Comparison of ENCODE assay signal across 1 cellular context in the genomic region with DNA sequence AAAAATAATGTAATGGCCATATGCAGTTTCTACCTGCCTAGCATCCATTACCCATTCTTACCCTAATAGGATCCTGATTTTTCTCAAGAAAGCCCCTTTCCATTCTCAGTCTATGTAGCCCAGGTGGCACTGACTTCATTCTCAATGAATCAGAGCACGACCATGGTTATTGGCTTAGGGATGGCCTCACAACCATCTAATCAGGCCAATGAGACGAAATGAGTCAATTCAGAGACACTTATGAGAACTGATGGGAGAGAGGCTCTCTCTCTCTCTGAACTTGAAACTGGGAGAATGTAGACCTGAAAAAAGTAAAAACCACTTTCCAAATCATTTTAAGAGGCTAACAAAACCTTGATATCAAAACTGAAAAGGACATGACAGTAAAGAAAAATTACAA.
TF ChIP-seq lines count a peak whose summit lies in the region.

No MANE protein-coding gene starts in this region.

TF ChIP-seq in GM12878, 131 proteins besides CTCF, POLR2A, EP300 and RAD21:
- TF ChIP-seq, protein P1, sequence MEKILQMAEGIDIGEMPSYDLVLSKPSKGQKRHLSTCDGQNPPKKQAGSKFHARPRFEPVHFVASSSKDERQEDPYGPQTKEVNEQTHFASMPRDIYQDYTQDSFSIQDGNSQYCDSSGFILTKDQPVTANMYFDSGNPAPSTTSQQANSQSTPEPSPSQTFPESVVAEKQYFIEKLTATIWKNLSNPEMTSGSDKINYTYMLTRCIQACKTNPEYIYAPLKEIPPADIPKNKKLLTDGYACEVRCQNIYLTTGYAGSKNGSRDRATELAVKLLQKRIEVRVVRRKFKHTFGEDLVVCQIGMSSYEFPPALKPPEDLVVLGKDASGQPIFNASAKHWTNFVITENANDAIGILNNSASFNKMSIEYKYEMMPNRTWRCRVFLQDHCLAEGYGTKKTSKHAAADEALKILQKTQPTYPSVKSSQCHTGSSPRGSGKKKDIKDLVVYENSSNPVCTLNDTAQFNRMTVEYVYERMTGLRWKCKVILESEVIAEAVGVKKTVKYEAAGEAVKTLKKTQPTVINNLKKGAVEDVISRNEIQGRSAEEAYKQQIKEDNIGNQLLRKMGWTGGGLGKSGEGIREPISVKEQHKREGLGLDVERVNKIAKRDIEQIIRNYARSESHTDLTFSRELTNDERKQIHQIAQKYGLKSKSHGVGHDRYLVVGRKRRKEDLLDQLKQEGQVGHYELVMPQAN (conservative IDR thresholded peaks at IDR 0.05) = no peak
- TF ChIP-seq, protein P2, sequence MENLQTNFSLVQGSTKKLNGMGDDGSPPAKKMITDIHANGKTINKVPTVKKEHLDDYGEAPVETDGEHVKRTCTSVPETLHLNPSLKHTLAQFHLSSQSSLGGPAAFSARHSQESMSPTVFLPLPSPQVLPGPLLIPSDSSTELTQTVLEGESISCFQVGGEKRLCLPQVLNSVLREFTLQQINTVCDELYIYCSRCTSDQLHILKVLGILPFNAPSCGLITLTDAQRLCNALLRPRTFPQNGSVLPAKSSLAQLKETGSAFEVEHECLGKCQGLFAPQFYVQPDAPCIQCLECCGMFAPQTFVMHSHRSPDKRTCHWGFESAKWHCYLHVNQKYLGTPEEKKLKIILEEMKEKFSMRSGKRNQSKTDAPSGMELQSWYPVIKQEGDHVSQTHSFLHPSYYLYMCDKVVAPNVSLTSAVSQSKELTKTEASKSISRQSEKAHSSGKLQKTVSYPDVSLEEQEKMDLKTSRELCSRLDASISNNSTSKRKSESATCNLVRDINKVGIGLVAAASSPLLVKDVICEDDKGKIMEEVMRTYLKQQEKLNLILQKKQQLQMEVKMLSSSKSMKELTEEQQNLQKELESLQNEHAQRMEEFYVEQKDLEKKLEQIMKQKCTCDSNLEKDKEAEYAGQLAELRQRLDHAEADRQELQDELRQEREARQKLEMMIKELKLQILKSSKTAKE (IDR thresholded peaks at IDR 0.05; ENCODE audit: low read depth, poor library complexity, severe bottlenecking) = no peak
- TF ChIP-seq JUNB (IDR thresholded peaks at IDR 0.05) = 0 out of 2 replicates have a peak, but pooled peaks have one; percentile 20
- TF ChIP-seq, protein P3, sequence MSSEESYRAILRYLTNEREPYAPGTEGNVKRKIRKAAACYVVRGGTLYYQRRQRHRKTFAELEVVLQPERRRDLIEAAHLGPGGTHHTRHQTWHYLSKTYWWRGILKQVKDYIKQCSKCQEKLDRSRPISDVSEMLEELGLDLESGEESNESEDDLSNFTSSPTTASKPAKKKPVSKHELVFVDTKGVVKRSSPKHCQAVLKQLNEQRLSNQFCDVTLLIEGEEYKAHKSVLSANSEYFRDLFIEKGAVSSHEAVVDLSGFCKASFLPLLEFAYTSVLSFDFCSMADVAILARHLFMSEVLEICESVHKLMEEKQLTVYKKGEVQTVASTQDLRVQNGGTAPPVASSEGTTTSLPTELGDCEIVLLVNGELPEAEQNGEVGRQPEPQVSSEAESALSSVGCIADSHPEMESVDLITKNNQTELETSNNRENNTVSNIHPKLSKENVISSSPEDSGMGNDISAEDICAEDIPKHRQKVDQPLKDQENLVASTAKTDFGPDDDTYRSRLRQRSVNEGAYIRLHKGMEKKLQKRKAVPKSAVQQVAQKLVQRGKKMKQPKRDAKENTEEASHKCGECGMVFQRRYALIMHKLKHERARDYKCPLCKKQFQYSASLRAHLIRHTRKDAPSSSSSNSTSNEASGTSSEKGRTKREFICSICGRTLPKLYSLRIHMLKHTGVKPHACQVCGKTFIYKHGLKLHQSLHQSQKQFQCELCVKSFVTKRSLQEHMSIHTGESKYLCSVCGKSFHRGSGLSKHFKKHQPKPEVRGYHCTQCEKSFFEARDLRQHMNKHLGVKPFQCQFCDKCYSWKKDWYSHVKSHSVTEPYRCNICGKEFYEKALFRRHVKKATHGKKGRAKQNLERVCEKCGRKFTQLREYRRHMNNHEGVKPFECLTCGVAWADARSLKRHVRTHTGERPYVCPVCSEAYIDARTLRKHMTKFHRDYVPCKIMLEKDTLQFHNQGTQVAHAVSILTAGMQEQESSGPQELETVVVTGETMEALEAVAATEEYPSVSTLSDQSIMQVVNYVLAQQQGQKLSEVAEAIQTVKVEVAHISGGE (CRISPR knock-in tag; IDR thresholded peaks at IDR 0.05) = no peak
TF ChIP-seq in GM12878: peak in this region for 1.
